ENCODE assay signal across 8 cellular contexts in genomic region chr17:57622886-57623433, GRCh38.
DNase-seq lines count a peak whose midpoint lies in the region; ATAC-seq and TF ChIP-seq lines count a peak whose summit lies in the region.

No MANE protein-coding gene starts in this region.

- no peak overlapping the region for H3K4me3 ChIP-seq in gastroesophageal sphincter
- H3K4me3 ChIP-seq in CD4-positive, alpha-beta memory T cell (ENCODE audit: low read length in 2 of 2) = no peak overlapping the region

- intact Hi-C loops in CD4-positive, alpha-beta memory T cell (cut with micrococcal nuclease) = no loop called here

- peak; percentile 73 for ATAC-seq in GM18907 (IDR thresholded peaks at IDR 0.05; ENCODE audit: unreplicated experiment)
- peak; percentile 78 for ATAC-seq in HG03095 (IDR thresholded peaks at IDR 0.05; ENCODE audit: unreplicated experiment)
- ATAC-seq in gastroesophageal sphincter = no peak
- ATAC-seq in activated CD8-positive, alpha-beta memory T cell treated with anti-CD3 and anti-CD28 coated beads, Interleukin-2, amount 10 ng/mL, durations not matched to agents 7 days and 5 days = no peak

- peak overlapping the region; percentile 52 for H3K27ac Mint-ChIP-seq in type B pancreatic cell
- peak overlapping the region in 3 of 7 donors; percentile 16 to 46 (median 36) for H3K27ac Mint-ChIP-seq in CD4-positive, alpha-beta memory T cell
- no peak overlapping the region for H3K27ac Mint-ChIP-seq in activated CD8-positive, alpha-beta memory T cell treated with anti-CD3 and anti-CD28 coated beads, Interleukin-2, amount 10 ng/mL, durations not matched to agents 7 days and 5 days

- H3K9me3 Mint-ChIP-seq in type B pancreatic cell = no peaks in the 10 kb centered on the region
- no peaks in the 10 kb centered on the region for H3K9me3 Mint-ChIP-seq in CD4-positive, alpha-beta memory T cell
- no peaks in the 10 kb centered on the region for H3K9me3 Mint-ChIP-seq in activated CD8-positive, alpha-beta memory T cell treated with anti-CD3 and anti-CD28 coated beads, Interleukin-2, amount 10 ng/mL, durations not matched to agents 7 days and 5 days (ENCODE audit: low read depth)

- peaks cover 25% of the 10 kb centered on the region for H3K36me3 Mint-ChIP-seq in type B pancreatic cell
- H3K36me3 Mint-ChIP-seq in CD4-positive, alpha-beta memory T cell = peaks cover 13 to 28% of the 10 kb centered on the region in 2 donors
- H3K36me3 Mint-ChIP-seq in activated CD8-positive, alpha-beta memory T cell treated with anti-CD3 and anti-CD28 coated beads, Interleukin-2, amount 10 ng/mL, durations not matched to agents 7 days and 5 days = peaks cover 4% of the 10 kb centered on the region

- no peaks in the 10 kb centered on the region for H3K27me3 ChIP-seq in gastroesophageal sphincter
- no peaks in the 10 kb centered on the region for H3K27me3 ChIP-seq in CD4-positive, alpha-beta memory T cell (ENCODE audit: insufficient read depth, low read length)

- no peak for TF ChIP-seq CTCF in gastroesophageal sphincter (IDR thresholded peaks at IDR 0.05)
- TF ChIP-seq CTCF in type B pancreatic cell (conservative IDR thresholded peaks at IDR 0.05) = no peak

- no peaks in the 10 kb centered on the region for H3K9me3 ChIP-seq in gastroesophageal sphincter
- H3K9me3 ChIP-seq in CD4-positive, alpha-beta memory T cell (ENCODE audit: control insufficient read depth in 1 of 2, low read length in 2 of 2) = no peaks in the 10 kb centered on the region

- H3K4me1 ChIP-seq in gastroesophageal sphincter = peaks cover 0 to 33% (median 0%) of the 10 kb centered on the region in 3 donors
- H3K4me1 ChIP-seq in CD4-positive, alpha-beta memory T cell (ENCODE audit: insufficient read depth, low read length) = peaks cover 4% of the 10 kb centered on the region

- H3K27me3 Mint-ChIP-seq in type B pancreatic cell = no peaks in the 10 kb centered on the region
- no peaks in the 10 kb centered on the region for H3K27me3 Mint-ChIP-seq in CD4-positive, alpha-beta memory T cell
- H3K27me3 Mint-ChIP-seq in activated CD8-positive, alpha-beta memory T cell treated with anti-CD3 and anti-CD28 coated beads, Interleukin-2, amount 10 ng/mL, durations not matched to agents 7 days and 5 days = no peaks in the 10 kb centered on the region

- peaks cover 0 to 27% of the 10 kb centered on the region in 2 donors for H3K36me3 ChIP-seq in gastroesophageal sphincter
- H3K36me3 ChIP-seq in CD4-positive, alpha-beta memory T cell (ENCODE audit: insufficient read depth, low read length) = no peaks in the 10 kb centered on the region

- CTCF ChIA-PET in CD4-positive, alpha-beta memory T cell (lab: Charles Lee; ENCODE audit: partially characterized antibody) = no interaction called here
- CTCF ChIA-PET in activated CD8-positive, alpha-beta memory T cell treated with anti-CD3 and anti-CD28 coated beads, Interleukin-2, amount 10 ng/mL, durations not matched to agents 7 days and 5 days (lab: Charles Lee) = interaction anchor here (1.0 to 4.1 kb wide), 3 partner anchors 25 to 380 kb away, joined by 3 to 12 read pairs (median 4); no protein-coding TSS in a partner anchor

- TF ChIP-seq POLR2A in Raji (IDR thresholded peaks at IDR 0.05; ENCODE audit: insufficient read depth, low read depth, low read length) = 0 out of 2 replicates have a peak, but pooled peaks have one; percentile 13
- no peak for TF ChIP-seq POLR2A in gastroesophageal sphincter (IDR thresholded peaks at IDR 0.05)

- H3K4me3 Mint-ChIP-seq in type B pancreatic cell = peak overlapping the region; percentile 32
- H3K4me3 Mint-ChIP-seq in CD4-positive, alpha-beta memory T cell = peak overlapping the region in 1 of 8 donors; percentile 48
- H3K4me3 Mint-ChIP-seq in activated CD8-positive, alpha-beta memory T cell treated with anti-CD3 and anti-CD28 coated beads, Interleukin-2, amount 10 ng/mL, durations not matched to agents 7 days and 5 days = no peak overlapping the region

- POLR2A ChIA-PET in CD4-positive, alpha-beta memory T cell (lab: Charles Lee; ENCODE audit: partially characterized antibody) = no interaction called here

- H3K27ac ChIP-seq in gastroesophageal sphincter = peak overlapping the region in 3 of 4 donors; percentile 24 to 52 (median 41)
- no peak overlapping the region for H3K27ac ChIP-seq in CD4-positive, alpha-beta memory T cell (ENCODE audit: low read depth, low read length)

- H3K4me1 Mint-ChIP-seq in type B pancreatic cell (ENCODE audit: unreplicated experiment) = peaks cover 33% of the 10 kb centered on the region
- H3K4me1 Mint-ChIP-seq in CD4-positive, alpha-beta memory T cell = peaks cover 3 to 24% (median 8%) of the 10 kb centered on the region in 4 donors
- H3K4me1 Mint-ChIP-seq in activated CD8-positive, alpha-beta memory T cell treated with anti-CD3 and anti-CD28 coated beads, Interleukin-2, amount 10 ng/mL, durations not matched to agents 7 days and 5 days = peaks cover 19% of the 10 kb centered on the region

- WGBS in gastroesophageal sphincter (ENCODE audit: low coverage in 1 of 2), 2 donors = 51% methylated on average over 5 of the region's 12 CpGs; no CpG with 5 or more reads in 1 of the 2 donors

- DNase-seq in AG08396 (ENCODE audit: low spot score) (peak; percentile 84), type B pancreatic cell (ENCODE audit: extremely low spot score, unreplicated experiment) (no peak)
- no peak for DNase-seq in CD4-positive, alpha-beta memory T cell
- DNase-seq in activated CD8-positive, alpha-beta memory T cell treated with anti-CD3 and anti-CD28 coated beads, Interleukin-2, amount 10 ng/mL, durations not matched to agents 7 days and 5 days = no peak

- no peak for TF ChIP-seq EP300 in gastroesophageal sphincter (IDR thresholded peaks at IDR 0.05)

Comparison
In these comparisons a context has a peak if more than half of its experiments do, and no peak if none do; other contexts are left out.
1. ATAC-seq: peak in GM18907 (single experiment) and HG03095 (single experiment); none in gastroesophageal sphincter (single experiment) and activated CD8-positive, alpha-beta memory T cell treated with anti-CD3 and anti-CD28 coated beads, Interleukin-2, amount 10 ng/mL, durations not matched to agents 7 days and 5 days (single experiment).